Comparison of ENCODE assay signal across 28 cellular contexts in genomic region chr6:139500977-139501376, GRCh38.
"Had no signal": no experiment of that assay in that cellular context is flagged by ENCODE, and none has a peak within 500 bp of the region (broad histone marks: within the 10 kb centered on the region; RNA-seq: fewer than 3 reads in every experiment).

No MANE protein-coding gene starts in this region.

- H3K27me3 Mint-ChIP-seq: activated naive CD8-positive, alpha-beta T cell treated with anti-CD3 and anti-CD28 coated beads for 36 hours; naive thymus-derived CD4-positive, alpha-beta T cell; stimulated activated naive B cell treated with anti-CD40 and anti-IgM and Interleukin-4, amounts not matched to agents 10 μg/mL and 1 μg/mL and 100 μg/mL, for 72 hours had no signal

- DNase-seq: activated CD4-positive, alpha-beta T cell treated with anti-CD3 and anti-CD28 coated beads for 4 hours; activated CD4-positive, alpha-beta T cell treated with anti-CD3 and anti-CD28 coated beads, Interleukin-2, amount 50 U/mL, for 48 hours; activated CD8-positive, alpha-beta memory T cell treated with anti-CD3 and anti-CD28 coated beads for 24 hours; activated effector memory CD4-positive, alpha-beta T cell treated with Interleukin-2 at 50 U/mL for 16 hours; activated naive CD4-positive, alpha-beta T cell treated with anti-CD3 and anti-CD28 coated beads for 36 hours; activated naive CD8-positive, alpha-beta T cell treated with anti-CD3 and anti-CD28 coated beads for 36 hours; adrenal gland; aorta; caudate nucleus; gastrocnemius medialis; glutamatergic neuron; islet precursor cell; left colon; midbrain; naive thymus-derived CD4-positive, alpha-beta T cell; ovary; psoas muscle; stimulated activated CD4-positive, alpha-beta T cell treated with anti-CD3 and anti-CD28 coated beads, Interleukin-15, amount 100 ng/mL, for 24 hours; stimulated activated CD4-positive, alpha-beta T cell treated with anti-CD3 and anti-CD28 coated beads, Interleukin-2, amount 100 ng/mL, for 24 hours; stimulated activated naive B cell treated with anti-CD40 and anti-IgM and Interleukin-4, amounts not matched to agents 10 μg/mL and 1 μg/mL and 100 μg/mL, for 72 hours; stomach; T-helper 9 cell; thyroid gland; upper lobe of left lung had no signal

- H3K27ac ChIP-seq: adrenal gland, epithelial cell of prostate, gastrocnemius medialis, ovary, psoas muscle, stomach, thyroid gland, upper lobe of left lung, vagina, VCaP had no signal

- H3K9me3 ChIP-seq: adrenal gland, gastrocnemius medialis, ovary, psoas muscle, stomach, thyroid gland, upper lobe of left lung, vagina had no signal

- H3K9me3 Mint-ChIP-seq: activated naive CD4-positive, alpha-beta T cell treated with anti-CD3 and anti-CD28 coated beads for 36 hours; activated naive CD8-positive, alpha-beta T cell treated with anti-CD3 and anti-CD28 coated beads for 36 hours; naive thymus-derived CD4-positive, alpha-beta T cell; stimulated activated naive B cell treated with anti-CD40 and anti-IgM and Interleukin-4, amounts not matched to agents 10 μg/mL and 1 μg/mL and 100 μg/mL, for 72 hours had no signal

- H3K4me1 Mint-ChIP-seq: activated naive CD8-positive, alpha-beta T cell treated with anti-CD3 and anti-CD28 coated beads for 36 hours; brain; naive thymus-derived CD4-positive, alpha-beta T cell; stimulated activated naive B cell treated with anti-CD40 and anti-IgM and Interleukin-4, amounts not matched to agents 10 μg/mL and 1 μg/mL and 100 μg/mL, for 72 hours had no signal

- H3K4me3 ChIP-seq: adrenal gland, gastrocnemius medialis, ovary, psoas muscle, stomach, thyroid gland, upper lobe of left lung, vagina had no signal

- H3K4me3 Mint-ChIP-seq: activated naive CD4-positive, alpha-beta T cell treated with anti-CD3 and anti-CD28 coated beads for 36 hours; activated naive CD8-positive, alpha-beta T cell treated with anti-CD3 and anti-CD28 coated beads for 36 hours; brain; naive thymus-derived CD4-positive, alpha-beta T cell; stimulated activated naive B cell treated with anti-CD40 and anti-IgM and Interleukin-4, amounts not matched to agents 10 μg/mL and 1 μg/mL and 100 μg/mL, for 72 hours had no signal

- H3K4me1 ChIP-seq: adrenal gland, gastrocnemius medialis, psoas muscle, stomach, thyroid gland, upper lobe of left lung, vagina had no signal

- H3K27ac Mint-ChIP-seq: activated naive CD4-positive, alpha-beta T cell treated with anti-CD3 and anti-CD28 coated beads for 36 hours; activated naive CD8-positive, alpha-beta T cell treated with anti-CD3 and anti-CD28 coated beads for 36 hours; brain; naive thymus-derived CD4-positive, alpha-beta T cell; stimulated activated naive B cell treated with anti-CD40 and anti-IgM and Interleukin-4, amounts not matched to agents 10 μg/mL and 1 μg/mL and 100 μg/mL, for 72 hours had no signal

- H3K36me3 Mint-ChIP-seq: activated naive CD8-positive, alpha-beta T cell treated with anti-CD3 and anti-CD28 coated beads for 36 hours; brain; naive thymus-derived CD4-positive, alpha-beta T cell; stimulated activated naive B cell treated with anti-CD40 and anti-IgM and Interleukin-4, amounts not matched to agents 10 μg/mL and 1 μg/mL and 100 μg/mL, for 72 hours had no signal

- H3K27me3 ChIP-seq: adrenal gland, gastrocnemius medialis, ovary, stomach, thyroid gland, upper lobe of left lung, vagina had no signal

- H3K36me3 ChIP-seq: adrenal gland, gastrocnemius medialis, ovary, stomach, thyroid gland, upper lobe of left lung, vagina had no signal

- ATAC-seq: gastrocnemius medialis; left colon; naive thymus-derived CD4-positive, alpha-beta T cell; psoas muscle; stimulated activated naive B cell treated with anti-CD40 and anti-IgM and Interleukin-4, amounts not matched to agents 10 μg/mL and 1 μg/mL and 100 μg/mL, for 72 hours had no signal
